24 cellular contexts compared by ENCODE assay signal in genomic region chr3:156201411-156202405, GRCh38.
DNase-seq lines count a peak whose midpoint lies in the region; ATAC-seq and TF ChIP-seq lines count a peak whose summit lies in the region.
"Had no signal": no experiment of that assay in that cellular context is flagged by ENCODE, and none has a peak within 500 bp of the region (broad histone marks: within the 10 kb centered on the region; RNA-seq: fewer than 3 reads in every experiment).

No MANE protein-coding gene starts in this region.

- no peak overlapping the region for H3K27ac Mint-ChIP-seq in GM23338
- H3K27ac Mint-ChIP-seq in stimulated activated memory B cell treated with anti-CD40 and anti-IgM and Interleukin-4, amounts not matched to agents 10 μg/mL and 1 μg/mL and 100 μg/mL, for 72 hours: no peak overlapping the region
- no peak overlapping the region for H3K27ac Mint-ChIP-seq in activated CD4-positive, alpha-beta memory T cell treated with anti-CD3 and anti-CD28 coated beads, Interleukin-2, amount 10 ng/mL, durations not matched to agents 7 days and 5 days
- H3K27ac Mint-ChIP-seq in stimulated activated naive B cell treated with anti-CD40 and anti-IgM and Interleukin-4, amounts not matched to agents 10 μg/mL and 1 μg/mL and 100 μg/mL, for 72 hours: no peak overlapping the region
- H3K27ac Mint-ChIP-seq: CD8-positive, alpha-beta memory T cell; HFFc6 had no signal

- H3F3A ChIP-seq in GM23338 (replicated peaks; ENCODE audit: low read depth): no peaks in the 10 kb centered on the region

- H3K36me3 ChIP-seq in GM23338 (ENCODE audit: insufficient read depth): no peaks in the 10 kb centered on the region
- no peaks in the 10 kb centered on the region for H3K36me3 ChIP-seq in psoas muscle (ENCODE audit: insufficient read depth in 1 of 2, low read depth in 1 of 2)
- H3K36me3 ChIP-seq: SJCRH30 had no signal

- H3K4me3 ChIP-seq in GM23338 (no peak overlapping the region), epithelial cell of esophagus (ENCODE audit: low read length) (no peak overlapping the region), psoas muscle (no peak overlapping the region)
- H3K4me3 ChIP-seq: SJCRH30 had no signal

- TF ChIP-seq POLR2A in GM18505 (IDR thresholded peaks at IDR 0.05; ENCODE audit: borderline replicate concordance, extremely low read depth, insufficient read depth, insufficient read length): no peak

- WGBS in psoas muscle, 3 donors: 92 to 93% (median 93%) methylated on average over 8 of the region's 8 CpGs

- H3K79me2 ChIP-seq in GM23338 (replicated peaks; ENCODE audit: insufficient read depth): no peaks in the 10 kb centered on the region

- no peaks in the 10 kb centered on the region for H3K36me3 Mint-ChIP-seq in GM23338 (ENCODE audit: low read depth)
- no peaks in the 10 kb centered on the region for H3K36me3 Mint-ChIP-seq in stimulated activated memory B cell treated with anti-CD40 and anti-IgM and Interleukin-4, amounts not matched to agents 10 μg/mL and 1 μg/mL and 100 μg/mL, for 72 hours
- no peaks in the 10 kb centered on the region for H3K36me3 Mint-ChIP-seq in activated CD4-positive, alpha-beta memory T cell treated with anti-CD3 and anti-CD28 coated beads, Interleukin-2, amount 10 ng/mL, durations not matched to agents 7 days and 5 days (ENCODE audit: low read depth)
- no peaks in the 10 kb centered on the region for H3K36me3 Mint-ChIP-seq in stimulated activated naive B cell treated with anti-CD40 and anti-IgM and Interleukin-4, amounts not matched to agents 10 μg/mL and 1 μg/mL and 100 μg/mL, for 72 hours
- H3K36me3 Mint-ChIP-seq: CD8-positive, alpha-beta memory T cell had no signal

- peak overlapping the region; percentile 10; the same call in 1 of the 2 replicates for H2AFZ ChIP-seq in GM23338

- no peaks in the 10 kb centered on the region for H3K9me3 ChIP-seq in psoas muscle
- H3K9me3 ChIP-seq: SJCRH30 had no signal

- H3K9me3 Mint-ChIP-seq in GM23338: peaks cover 4% of the 10 kb centered on the region; the same call in 2 of the 3 replicates
- no peaks in the 10 kb centered on the region for H3K9me3 Mint-ChIP-seq in stimulated activated memory B cell treated with anti-CD40 and anti-IgM and Interleukin-4, amounts not matched to agents 10 μg/mL and 1 μg/mL and 100 μg/mL, for 72 hours
- H3K9me3 Mint-ChIP-seq in activated CD4-positive, alpha-beta memory T cell treated with anti-CD3 and anti-CD28 coated beads, Interleukin-2, amount 10 ng/mL, durations not matched to agents 7 days and 5 days: no peaks in the 10 kb centered on the region
- peaks cover 0 to 4% of the 10 kb centered on the region in 2 donors for H3K9me3 Mint-ChIP-seq in stimulated activated naive B cell treated with anti-CD40 and anti-IgM and Interleukin-4, amounts not matched to agents 10 μg/mL and 1 μg/mL and 100 μg/mL, for 72 hours
- H3K9me3 Mint-ChIP-seq: HFFc6 had no signal

- H3K27me3 ChIP-seq in GM23338 (ENCODE audit: insufficient read depth) (no peaks in the 10 kb centered on the region), psoas muscle (ENCODE audit: insufficient read depth in 3 of 3, low read length in 2 of 3) (no peaks in the 10 kb centered on the region)
- H3K27me3 ChIP-seq: SJCRH30 had no signal

- H3K9me2 ChIP-seq in GM23338 (ENCODE audit: insufficient read depth): 0 out of 2 replicates have a peak, but pooled peaks cover 5% of the 10 kb centered on the region

- TF ChIP-seq CTCF in GM23338 (conservative IDR thresholded peaks at IDR 0.05; ENCODE audit: low read depth in 2 of 2) (no peak), epithelial cell of esophagus (IDR thresholded peaks at IDR 0.05; ENCODE audit: insufficient read depth, low read depth, low read length, missing control alignments) (no peak), psoas muscle (IDR thresholded peaks at IDR 0.05) (no peak)

- H3K27ac ChIP-seq in GM23338 (ENCODE audit: low read depth) (no peak overlapping the region), psoas muscle (no peak overlapping the region)
- H3K27ac ChIP-seq: C4-2B, HL-60, SJCRH30 had no signal

- CTCF ChIA-PET in activated CD4-positive, alpha-beta memory T cell treated with anti-CD3 and anti-CD28 coated beads, Interleukin-2, amount 10 ng/mL, durations not matched to agents 7 days and 5 days (lab: Charles Lee): no interaction called here

- POLR2A ChIA-PET in activated CD4-positive, alpha-beta memory T cell treated with anti-CD3 and anti-CD28 coated beads, Interleukin-2, amount 10 ng/mL, durations not matched to agents 7 days and 5 days (lab: Charles Lee): no interaction called here

- H4K20me1 ChIP-seq in GM23338 (replicated peaks; ENCODE audit: insufficient read depth): no peaks in the 10 kb centered on the region

- DNase-seq in GM23338 (ENCODE audit: low spot score): no peak
- peak; percentile 33 for DNase-seq in epithelial cell of esophagus (ENCODE audit: low read depth)
- DNase-seq in kidney tubule cell (ENCODE audit: low spot score): peak; percentile 33
- DNase-seq in activated CD4-positive, alpha-beta memory T cell treated with anti-CD3 and anti-CD28 coated beads, Interleukin-2, amount 10 ng/mL, durations not matched to agents 7 days and 5 days: no peak
- DNase-seq in stimulated activated naive B cell treated with anti-CD40 and anti-IgM and Interleukin-4, amounts not matched to agents 10 μg/mL and 1 μg/mL and 100 μg/mL, for 72 hours: no peak
- no peak for DNase-seq in psoas muscle
- DNase-seq: Calu3; CD8-positive, alpha-beta memory T cell; H7; HFFc6; KBM-7; NCI-H1092 treated with DMSO at 0.1 percent for 48 hours; NCI-H1436 treated with DMSO at 0.1 percent for 48 hours; NCI-H1930; NCI-H2227 treated with DMSO at 0.1 percent for 48 hours; NCI-H510A treated with DMSO at 0.1 percent for 48 hours; NCI-H748 treated with DMSO at 0.1 percent for 48 hours; SJCRH30 had no signal

- no peak for ATAC-seq in GM23338
- ATAC-seq in stimulated activated memory B cell treated with anti-CD40 and anti-IgM and Interleukin-4, amounts not matched to agents 10 μg/mL and 1 μg/mL and 100 μg/mL, for 72 hours: peak; percentile 16
- ATAC-seq in GM18505 (IDR thresholded peaks at IDR 0.05; ENCODE audit: unreplicated experiment): no peak
- no peak for ATAC-seq in stimulated activated naive B cell treated with anti-CD40 and anti-IgM and Interleukin-4, amounts not matched to agents 10 μg/mL and 1 μg/mL and 100 μg/mL, for 72 hours (replicated peaks)
- ATAC-seq in psoas muscle: no peak
- ATAC-seq: HepG2, Panc1 had no signal

- no peaks in the 10 kb centered on the region for H3K27me3 Mint-ChIP-seq in GM23338 (ENCODE audit: insufficient read depth, low read depth, poor library complexity)
- H3K27me3 Mint-ChIP-seq in stimulated activated memory B cell treated with anti-CD40 and anti-IgM and Interleukin-4, amounts not matched to agents 10 μg/mL and 1 μg/mL and 100 μg/mL, for 72 hours: peaks cover 51% of the 10 kb centered on the region
- H3K27me3 Mint-ChIP-seq in activated CD4-positive, alpha-beta memory T cell treated with anti-CD3 and anti-CD28 coated beads, Interleukin-2, amount 10 ng/mL, durations not matched to agents 7 days and 5 days: peaks cover 28% of the 10 kb centered on the region
- peaks cover 23 to 38% of the 10 kb centered on the region in 2 donors for H3K27me3 Mint-ChIP-seq in stimulated activated naive B cell treated with anti-CD40 and anti-IgM and Interleukin-4, amounts not matched to agents 10 μg/mL and 1 μg/mL and 100 μg/mL, for 72 hours

- H3K4me3 Mint-ChIP-seq in GM23338: no peak overlapping the region
- H3K4me3 Mint-ChIP-seq in stimulated activated memory B cell treated with anti-CD40 and anti-IgM and Interleukin-4, amounts not matched to agents 10 μg/mL and 1 μg/mL and 100 μg/mL, for 72 hours: no peak overlapping the region
- no peak overlapping the region for H3K4me3 Mint-ChIP-seq in activated CD4-positive, alpha-beta memory T cell treated with anti-CD3 and anti-CD28 coated beads, Interleukin-2, amount 10 ng/mL, durations not matched to agents 7 days and 5 days
- no peak overlapping the region for H3K4me3 Mint-ChIP-seq in stimulated activated naive B cell treated with anti-CD40 and anti-IgM and Interleukin-4, amounts not matched to agents 10 μg/mL and 1 μg/mL and 100 μg/mL, for 72 hours
- H3K4me3 Mint-ChIP-seq: CD8-positive, alpha-beta memory T cell; HFFc6 had no signal

- intact Hi-C loops in psoas muscle (cut with DNase I): no loop called here

- H3K4me1 ChIP-seq in GM23338 (ENCODE audit: insufficient read depth): no peaks in the 10 kb centered on the region
- no peaks in the 10 kb centered on the region for H3K4me1 ChIP-seq in psoas muscle
- H3K4me1 ChIP-seq: SJCRH30 had no signal

- H3K4me2 ChIP-seq in GM23338: no peak overlapping the region

- no peaks in the 10 kb centered on the region for H3K4me1 Mint-ChIP-seq in GM23338
- no peaks in the 10 kb centered on the region for H3K4me1 Mint-ChIP-seq in stimulated activated memory B cell treated with anti-CD40 and anti-IgM and Interleukin-4, amounts not matched to agents 10 μg/mL and 1 μg/mL and 100 μg/mL, for 72 hours
- no peaks in the 10 kb centered on the region for H3K4me1 Mint-ChIP-seq in activated CD4-positive, alpha-beta memory T cell treated with anti-CD3 and anti-CD28 coated beads, Interleukin-2, amount 10 ng/mL, durations not matched to agents 7 days and 5 days
- H3K4me1 Mint-ChIP-seq in stimulated activated naive B cell treated with anti-CD40 and anti-IgM and Interleukin-4, amounts not matched to agents 10 μg/mL and 1 μg/mL and 100 μg/mL, for 72 hours: peaks cover 0 to 5% of the 10 kb centered on the region in 2 donors
- H3K4me1 Mint-ChIP-seq: CD8-positive, alpha-beta memory T cell had no signal

Comparison
In these comparisons a context has a peak if more than half of its experiments do, and no peak if none do; other contexts are left out.
1. DNase-seq: peak in epithelial cell of esophagus (single experiment) and kidney tubule cell (single experiment); none in GM23338 (single experiment), activated CD4-positive, alpha-beta memory T cell treated with anti-CD3 and anti-CD28 coated beads, Interleukin-2, amount 10 ng/mL, durations not matched to agents 7 days and 5 days (single experiment), stimulated activated naive B cell treated with anti-CD40 and anti-IgM and Interleukin-4, amounts not matched to agents 10 μg/mL and 1 μg/mL and 100 μg/mL, for 72 hours (single experiment) and psoas muscle (0 of 2).